27 cellular contexts compared by ENCODE assay signal in genomic region chr19:40393894-40394815, GRCh38. TPM values are rescaled to one million over a fixed set of nuclear protein-coding genes. Genes with fewer than 3 reads are reported as not detected.
"Had no signal": no experiment of that assay in that cellular context is flagged by ENCODE, and none has a peak within 500 bp of the region (broad histone marks: within the 10 kb centered on the region; RNA-seq: fewer than 3 reads in every experiment).

No MANE protein-coding gene starts in this region.

- H3K4me3 Mint-ChIP-seq: activated CD8-positive, alpha-beta T cell treated with anti-CD3 and anti-CD28 coated beads, Interleukin-2, amount 10 ng/mL, durations not matched to agents 7 days and 5 days; activated naive CD8-positive, alpha-beta T cell treated with anti-CD3 and anti-CD28 coated beads, Interleukin-2, amount 50 U/mL, for 24 hours; activated T-cell treated with anti-CD3 and anti-CD28 coated beads, Interleukin-2, amount 50 U/mL, for 4 hours; T-helper 17 cell; WTC11 had no signal

- H3K4me3 ChIP-seq: ascending aorta, body of pancreas had no signal

- H3K9me3 Mint-ChIP-seq: activated naive CD4-positive, alpha-beta T cell treated with anti-CD3 and anti-CD28 coated beads, Interleukin-2, amount 50 U/mL, for 72 hours; activated naive CD8-positive, alpha-beta T cell treated with anti-CD3 and anti-CD28 coated beads, Interleukin-2, amount 50 U/mL, for 24 hours; activated T-cell treated with anti-CD3 and anti-CD28 coated beads, Interleukin-2, amount 50 U/mL, for 4 hours; WTC11 had no signal

- H3K9me3 ChIP-seq: ascending aorta, body of pancreas had no signal

- H3K27me3 Mint-ChIP-seq: T-helper 17 cell had no signal

- FAIRE-seq: bronchial epithelial cell, RCC 7860 had no signal

- ATAC-seq: activated naive CD4-positive, alpha-beta T cell treated with anti-CD3 and anti-CD28 coated beads, Interleukin-2, amount 50 U/mL, for 72 hours; activated naive CD8-positive, alpha-beta T cell treated with anti-CD3 and anti-CD28 coated beads, Interleukin-2, amount 50 U/mL, for 24 hours; activated T-cell treated with anti-CD3 and anti-CD28 coated beads, Interleukin-2, amount 50 U/mL, for 4 hours; body of pancreas; T-helper 17 cell; WTC11 had no signal

- H3K36me3 ChIP-seq: ascending aorta had no signal

- H3K27ac Mint-ChIP-seq: activated CD8-positive, alpha-beta T cell treated with anti-CD3 and anti-CD28 coated beads, Interleukin-2, amount 10 ng/mL, durations not matched to agents 7 days and 5 days; activated naive CD4-positive, alpha-beta T cell treated with anti-CD3 and anti-CD28 coated beads, Interleukin-2, amount 50 U/mL, for 72 hours; activated naive CD8-positive, alpha-beta T cell treated with anti-CD3 and anti-CD28 coated beads, Interleukin-2, amount 50 U/mL, for 24 hours; T-helper 17 cell had no signal

- H3K36me3 Mint-ChIP-seq: activated naive CD4-positive, alpha-beta T cell treated with anti-CD3 and anti-CD28 coated beads, Interleukin-2, amount 50 U/mL, for 72 hours; WTC11 had no signal

- DNase-seq: activated CD4-positive, alpha-beta T cell treated with anti-CD3 and anti-CD28 coated beads for 48 hours; activated CD4-positive, alpha-beta T cell treated with anti-CD3 and anti-CD28 coated beads, Interleukin-2, amount 50 U/mL, for 4 hours; activated CD4-positive, CD25-positive, alpha-beta regulatory T cell treated with anti-CD3 and anti-CD28 coated beads, Interleukin-2, amount 50 U/mL, for 72 hours; activated CD8-positive, alpha-beta memory T cell treated with anti-CD3 and anti-CD28 coated beads, Interleukin-2, amount 50 U/mL, for 48 hours; activated CD8-positive, alpha-beta T cell treated with anti-CD3 and anti-CD28 coated beads, Interleukin-2, amount 10 ng/mL, durations not matched to agents 7 days and 5 days; activated effector memory CD4-positive, alpha-beta T cell treated with anti-CD3 and anti-CD28 coated beads, Interleukin-2, amount 50 U/mL, for 16 hours; activated naive CD4-positive, alpha-beta T cell treated with Interleukin-2 at 50 U/mL for 16 hours; activated naive CD8-positive, alpha-beta T cell treated with anti-CD3 and anti-CD28 coated beads, Interleukin-2, amount 50 U/mL, for 24 hours; activated T-cell treated with anti-CD3 and anti-CD28 coated beads, Interleukin-2, amount 50 U/mL, for 4 hours; amniotic stem cell; body of pancreas; central memory CD4-positive, alpha-beta T cell; Kasumi-1; NCI-H1105 treated with DMSO at 0.1 percent for 48 hours; NCI-H1436 treated with DMSO at 0.1 percent for 48 hours; NCI-H187; NCI-H2081; NCI-H510A treated with DMSO at 0.1 percent for 48 hours; NCI-H69; SHP77 treated with DMSO at 0.1 percent for 48 hours; T-helper 17 cell; T-helper 9 cell had no signal

- H3K27ac ChIP-seq: ascending aorta, body of pancreas had no signal

- H3K27me3 ChIP-seq: ascending aorta, body of pancreas had no signal

- H3K4me1 ChIP-seq: ascending aorta, body of pancreas had no signal

RNA-seq across cellular contexts. Expression of gene HIPK4, which starts 4.2 kb away (rescaled TPM):
- total RNA-seq: activated naive CD4-positive, alpha-beta T cell treated with anti-CD3 and anti-CD28 coated beads, Interleukin-2, amount 50 U/mL, for 72 hours; ascending aorta; body of pancreas; T-helper 17 cell had no signal
